28 cellular contexts compared by ENCODE assay signal in genomic region chr1:91857557-91858239, GRCh38.
"Had no signal": no experiment of that assay in that cellular context is flagged by ENCODE, and none has a peak within 500 bp of the region (broad histone marks: within the 10 kb centered on the region; RNA-seq: fewer than 3 reads in every experiment).

No MANE protein-coding gene starts in this region.

- H3K4me1 Mint-ChIP-seq: activated CD4-positive, alpha-beta T cell treated with anti-CD3 and anti-CD28 coated beads for 36 hours; activated CD4-positive, alpha-beta T cell treated with anti-CD3 and anti-CD28 coated beads, Interleukin-2, amount 10 ng/mL, durations not matched to agents 7 days and 5 days; activated T-helper 17 cell treated with anti-CD3 and anti-CD28 coated beads, Interleukin-2, amount 50 U/mL, for 72 hours; endodermal cell had no signal

- FAIRE-seq: astrocyte, bronchial epithelial cell, colon, frontal cortex had no signal

- H3K27ac Mint-ChIP-seq: activated CD4-positive, alpha-beta memory T cell treated with anti-CD3 and anti-CD28 coated beads, Interleukin-2, amount 10 ng/mL, durations not matched to agents 7 days and 5 days; activated CD4-positive, alpha-beta T cell treated with anti-CD3 and anti-CD28 coated beads for 36 hours; activated CD4-positive, alpha-beta T cell treated with anti-CD3 and anti-CD28 coated beads, Interleukin-2, amount 10 ng/mL, durations not matched to agents 7 days and 5 days; activated naive CD8-positive, alpha-beta T cell; activated T-cell treated with anti-CD3 and anti-CD28 coated beads, Interleukin-2, amount 50 U/mL, for 24 hours; activated T-helper 17 cell treated with anti-CD3 and anti-CD28 coated beads, Interleukin-2, amount 50 U/mL, for 72 hours; endodermal cell had no signal

- ATAC-seq: activated CD4-positive, alpha-beta T cell treated with anti-CD3 and anti-CD28 coated beads for 36 hours; activated T-helper 17 cell treated with anti-CD3 and anti-CD28 coated beads, Interleukin-2, amount 50 U/mL, for 72 hours; esophagus mucosa had no signal

- H3K27ac ChIP-seq: brain microvascular endothelial cell had no signal

- H3K27me3 ChIP-seq: brain microvascular endothelial cell had no signal

- H3K9me3 Mint-ChIP-seq: activated T-helper 17 cell treated with anti-CD3 and anti-CD28 coated beads, Interleukin-2, amount 50 U/mL, for 72 hours had no signal

- H3K36me3 ChIP-seq: brain microvascular endothelial cell had no signal

- DNase-seq: activated CD4-positive, alpha-beta memory T cell treated with anti-CD3 and anti-CD28 coated beads, Interleukin-2, amount 10 ng/mL, durations not matched to agents 7 days and 5 days; activated CD4-positive, alpha-beta T cell treated with anti-CD3 and anti-CD28 coated beads for 36 hours; activated CD4-positive, alpha-beta T cell treated with anti-CD3 and anti-CD28 coated beads, Interleukin-2, amount 10 ng/mL, durations not matched to agents 7 days and 5 days; activated CD4-positive, alpha-beta T cell treated with anti-CD3 and anti-CD28 coated beads, Interleukin-2, amount 50 U/mL, for 4 hours; activated CD4-positive, CD25-positive, alpha-beta regulatory T cell; activated CD4-positive, CD25-positive, alpha-beta regulatory T cell treated with anti-CD3 and anti-CD28 coated beads, Interleukin-2, amount 50 U/mL, for 72 hours; activated CD8-positive, alpha-beta memory T cell treated with anti-CD3 and anti-CD28 coated beads, Interleukin-2, amount 50 U/mL, for 48 hours; activated effector memory CD4-positive, alpha-beta T cell treated with Interleukin-2 at 50 U/mL for 16 hours; activated gamma-delta T cell treated with Interleukin-2 at 50 U/mL for 16 hours; activated naive CD4-positive, alpha-beta T cell treated with anti-CD3 and anti-CD28 coated beads, Interleukin-2, amount 50 U/mL, for 16 hours; activated naive CD4-positive, alpha-beta T cell treated with Interleukin-2 at 50 U/mL for 16 hours; activated T-cell treated with anti-CD3 and anti-CD28 coated beads for 4 hours; activated T-cell treated with anti-CD3 and anti-CD28 coated beads, Interleukin-2, amount 50 U/mL, for 24 hours; amniotic stem cell; anterior cingulate cortex; brain microvascular endothelial cell; effector CD8-positive, alpha-beta T cell; endodermal cell; foreskin fibroblast; head of caudate nucleus; T-helper 2 cell had no signal

- H3K4me3 Mint-ChIP-seq: activated CD4-positive, alpha-beta memory T cell treated with anti-CD3 and anti-CD28 coated beads, Interleukin-2, amount 10 ng/mL, durations not matched to agents 7 days and 5 days; activated CD4-positive, alpha-beta T cell treated with anti-CD3 and anti-CD28 coated beads for 36 hours; activated CD4-positive, alpha-beta T cell treated with anti-CD3 and anti-CD28 coated beads, Interleukin-2, amount 10 ng/mL, durations not matched to agents 7 days and 5 days; activated naive CD8-positive, alpha-beta T cell; activated T-cell treated with anti-CD3 and anti-CD28 coated beads, Interleukin-2, amount 50 U/mL, for 24 hours; activated T-helper 17 cell treated with anti-CD3 and anti-CD28 coated beads, Interleukin-2, amount 50 U/mL, for 72 hours; endodermal cell had no signal
